ENCODE assay signal across 8 cellular contexts in genomic region chr1:47444578-47445465, GRCh38. TPM values are rescaled to one million over a fixed set of nuclear protein-coding genes. Genes with fewer than 3 reads are reported as not detected.
DNase-seq lines count a peak whose midpoint lies in the region; ATAC-seq lines count a peak whose summit lies in the region.

No MANE protein-coding gene starts in this region.

- peak; percentile 70 for DNase-seq in activated CD8-positive, alpha-beta memory T cell treated with anti-CD3 and anti-CD28 coated beads for 24 hours
- DNase-seq in activated CD8-positive, alpha-beta memory T cell treated with anti-CD3 and anti-CD28 coated beads, Interleukin-2, amount 50 U/mL, for 4 hours, result no peak
- peak; percentile 48 for DNase-seq in activated naive CD8-positive, alpha-beta T cell treated with anti-CD3 and anti-CD28 coated beads for 36 hours
- DNase-seq in left lobe of liver (ENCODE audit: low spot score) (no peak), NOMO-1 treated with dmso at 0.1 percent for 144 hours (lab: John Stamatoyannopoulos, UW; ENCODE audit: unreplicated experiment) (no peak), SIG-M5 treated with dmso at 0.1 percent for 504 hours (lab: John Stamatoyannopoulos, UW; ENCODE audit: unreplicated experiment) (no peak), NCI-H146 (lab: John Stamatoyannopoulos, UW) (no peak)

- H3K27me3 Mint-ChIP-seq in activated naive CD8-positive, alpha-beta T cell treated with anti-CD3 and anti-CD28 coated beads for 36 hours, result no peaks in the 10 kb centered on the region

- peak; percentile 56 for ATAC-seq in left lobe of liver

- H3K36me3 ChIP-seq in thymus (ENCODE audit: control insufficient read depth, insufficient read depth), result no peaks in the 10 kb centered on the region

- peaks cover 10% of the 10 kb centered on the region for H3K4me1 Mint-ChIP-seq in activated naive CD8-positive, alpha-beta T cell treated with anti-CD3 and anti-CD28 coated beads for 36 hours

- H3K36me3 Mint-ChIP-seq in activated naive CD8-positive, alpha-beta T cell treated with anti-CD3 and anti-CD28 coated beads for 36 hours, result no peaks in the 10 kb centered on the region

- H3K4me1 ChIP-seq in thymus (ENCODE audit: control insufficient read depth, insufficient read depth, low read length), result no peaks in the 10 kb centered on the region

- peak overlapping the region; percentile 52 for H3K4me3 Mint-ChIP-seq in activated naive CD8-positive, alpha-beta T cell treated with anti-CD3 and anti-CD28 coated beads for 36 hours

- H3K27me3 ChIP-seq in thymus (ENCODE audit: control insufficient read depth, insufficient read depth), result peaks cover 88% of the 10 kb centered on the region

- 4% methylated on average over 72 of the region's 72 CpGs for WGBS in thymus

- H3K27ac ChIP-seq in thymus (ENCODE audit: low read depth), result no peak overlapping the region

- H3K4me3 ChIP-seq in thymus (ENCODE audit: low read length), result peak overlapping the region; percentile 46

- H3K27ac Mint-ChIP-seq in activated naive CD8-positive, alpha-beta T cell treated with anti-CD3 and anti-CD28 coated beads for 36 hours, result no peak overlapping the region

- peaks cover 4% of the 10 kb centered on the region for H3K9me3 ChIP-seq in thymus (ENCODE audit: control insufficient read depth)

- H3K9me3 Mint-ChIP-seq in activated naive CD8-positive, alpha-beta T cell treated with anti-CD3 and anti-CD28 coated beads for 36 hours, result no peaks in the 10 kb centered on the region

RNA-seq across cellular contexts. Expression of gene FOXD2, which starts 7.0 kb away (rescaled TPM):
- under 1 TPM in 1 of 2 experiments, not detected in 1; 0.04 TPM for total RNA-seq in activated naive CD8-positive, alpha-beta T cell treated with anti-CD3 and anti-CD28 coated beads for 36 hours
- total RNA-seq in left lobe of liver, result 0.55 TPM
- polyA plus RNA-seq in thymus, result 0.16 TPM

RNA-seq across cellular contexts. Expression of gene FOXE3, which starts 28.7 kb away (rescaled TPM):
- not detected for total RNA-seq in activated naive CD8-positive, alpha-beta T cell treated with anti-CD3 and anti-CD28 coated beads for 36 hours
- not detected for total RNA-seq in left lobe of liver
- polyA plus RNA-seq in thymus, result 0.39 TPM

Comparison
In these comparisons a context has a peak if more than half of its experiments do, and no peak if none do; other contexts are left out.
1. DNase-seq: peak in activated CD8-positive, alpha-beta memory T cell treated with anti-CD3 and anti-CD28 coated beads for 24 hours (single experiment) and activated naive CD8-positive, alpha-beta T cell treated with anti-CD3 and anti-CD28 coated beads for 36 hours (single experiment); none in activated CD8-positive, alpha-beta memory T cell treated with anti-CD3 and anti-CD28 coated beads, Interleukin-2, amount 50 U/mL, for 4 hours (single experiment), left lobe of liver (single experiment), NOMO-1 treated with dmso at 0.1 percent for 144 hours (single experiment), SIG-M5 treated with dmso at 0.1 percent for 504 hours (single experiment) and NCI-H146 (single experiment).